1 cellular context compared by ENCODE assay signal in genomic region chr9:94065535-94065961, GRCh38.
TF ChIP-seq lines count a peak whose summit lies in the region.

No MANE protein-coding gene starts in this region.

TF ChIP-seq in GM12878, 131 proteins besides CTCF, POLR2A, EP300 and RAD21 (continued from another document):
- no peak for TF ChIP-seq CEBPZ (IDR thresholded peaks at IDR 0.05; ENCODE audit: low read depth, low read length)
- no peak for TF ChIP-seq YBX1 (IDR thresholded peaks at IDR 0.05)
- TF ChIP-seq HDAC2 (IDR thresholded peaks at IDR 0.05) = no peak
- peak; percentile 29; the same call in 1 of the 2 replicates for TF ChIP-seq SPI1 (IDR thresholded peaks at IDR 0.05; ENCODE audit: borderline replicate concordance, insufficient read depth, low read depth, low read length)
